Comparison of ENCODE assay signal across 8 cellular contexts in genomic region chr14:22386924-22387775, GRCh38.
DNase-seq lines count a peak whose midpoint lies in the region; ATAC-seq and TF ChIP-seq lines count a peak whose summit lies in the region.

No MANE protein-coding gene starts in this region.

- TF ChIP-seq CTCF in foreskin fibroblast (IDR thresholded peaks at IDR 0.05; ENCODE audit: low read depth, low read length) (peak; percentile 66), neural progenitor cell (IDR thresholded peaks at IDR 0.05) (peak; percentile 84)

- no peak overlapping the region for H3K9ac ChIP-seq in neural progenitor cell

- ATAC-seq in activated naive CD8-positive, alpha-beta T cell treated with anti-CD3 and anti-CD28 coated beads, Interleukin-2, amount 50 U/mL, for 24 hours, result no peak
- ATAC-seq in T-cell (replicated peaks in 1 of 4), result no peak

- no peak overlapping the region for H3K4me2 ChIP-seq in neural progenitor cell

- peaks cover 8% of the 10 kb centered on the region for H3K4me1 ChIP-seq in neural progenitor cell

- intact Hi-C loops in activated CD4-positive, alpha-beta T cell treated with anti-CD3 and anti-CD28 coated beads, Interleukin-2, amount 10 ng/mL, durations not matched to agents 24 days and 14 days (cut with micrococcal nuclease), result no loop called here

- no peaks in the 10 kb centered on the region for H3F3A ChIP-seq in neural progenitor cell (ENCODE audit: low read depth)

- no peaks in the 10 kb centered on the region for H3K27me3 ChIP-seq in neural progenitor cell

- no peak overlapping the region for H3K27ac Mint-ChIP-seq in activated naive CD8-positive, alpha-beta T cell treated with anti-CD3 and anti-CD28 coated beads, Interleukin-2, amount 50 U/mL, for 24 hours
- no peak overlapping the region for H3K27ac Mint-ChIP-seq in activated naive CD8-positive, alpha-beta T cell treated with anti-CD3 and anti-CD28 coated beads for 36 hours
- H3K27ac Mint-ChIP-seq in T-cell, result no peak overlapping the region
- peak overlapping the region; percentile 80 for H3K27ac Mint-ChIP-seq in neural progenitor cell
- H3K27ac Mint-ChIP-seq in activated CD4-positive, alpha-beta T cell treated with anti-CD3 and anti-CD28 coated beads, Interleukin-2, amount 10 ng/mL, durations not matched to agents 24 days and 14 days, result no peak overlapping the region

- no peaks in the 10 kb centered on the region for H4K20me1 ChIP-seq in neural progenitor cell (ENCODE audit: low read depth)

- H3K4me3 ChIP-seq in foreskin fibroblast (ENCODE audit: low read depth in 1 of 2, low read length in 2 of 2) (no peak overlapping the region), neural progenitor cell (no peak overlapping the region)

- H3K4me3 Mint-ChIP-seq in activated naive CD8-positive, alpha-beta T cell treated with anti-CD3 and anti-CD28 coated beads, Interleukin-2, amount 50 U/mL, for 24 hours, result no peak overlapping the region
- no peak overlapping the region for H3K4me3 Mint-ChIP-seq in activated naive CD8-positive, alpha-beta T cell treated with anti-CD3 and anti-CD28 coated beads for 36 hours
- peak overlapping the region in 1 of 3 donors; percentile 39 for H3K4me3 Mint-ChIP-seq in T-cell
- H3K4me3 Mint-ChIP-seq in neural progenitor cell, result no peak overlapping the region
- no peak overlapping the region for H3K4me3 Mint-ChIP-seq in activated CD4-positive, alpha-beta T cell treated with anti-CD3 and anti-CD28 coated beads, Interleukin-2, amount 10 ng/mL, durations not matched to agents 24 days and 14 days

- POLR2A ChIA-PET in T-cell (lab: Charles Lee), result no interaction called here

- H3K9me3 Mint-ChIP-seq in activated naive CD8-positive, alpha-beta T cell treated with anti-CD3 and anti-CD28 coated beads, Interleukin-2, amount 50 U/mL, for 24 hours, result no peaks in the 10 kb centered on the region
- no peaks in the 10 kb centered on the region for H3K9me3 Mint-ChIP-seq in activated naive CD8-positive, alpha-beta T cell treated with anti-CD3 and anti-CD28 coated beads for 36 hours
- H3K9me3 Mint-ChIP-seq in T-cell (no peaks in the 10 kb centered on the region), neural progenitor cell (no peaks in the 10 kb centered on the region)
- H3K9me3 Mint-ChIP-seq in activated CD4-positive, alpha-beta T cell treated with anti-CD3 and anti-CD28 coated beads, Interleukin-2, amount 10 ng/mL, durations not matched to agents 24 days and 14 days, result no peaks in the 10 kb centered on the region

- peak overlapping the region; percentile 99 for H2AFZ ChIP-seq in neural progenitor cell (replicated peaks)

- no peaks in the 10 kb centered on the region for H3K9me3 ChIP-seq in neural progenitor cell (ENCODE audit: low read depth)

- peak; percentile 23 for DNase-seq in activated naive CD8-positive, alpha-beta T cell treated with anti-CD3 and anti-CD28 coated beads, Interleukin-2, amount 50 U/mL, for 24 hours
- DNase-seq in activated naive CD8-positive, alpha-beta T cell treated with anti-CD3 and anti-CD28 coated beads for 36 hours, result no peak
- DNase-seq in NCI-H1105 treated with DMSO at 0.1 percent for 48 hours (lab: John Stamatoyannopoulos, UW) (peak; percentile 72), T-cell (peak in 18 of 34 experiments; percentile 0 to 49 (median 17)), foreskin fibroblast (peak; percentile 43 to 84), neural progenitor cell (ENCODE audit: low spot score) (peak; percentile 91), T-helper 2 cell (no peak)
- no peak for DNase-seq in activated CD4-positive, alpha-beta T cell treated with anti-CD3 and anti-CD28 coated beads, Interleukin-2, amount 10 ng/mL, durations not matched to agents 24 days and 14 days

- no peaks in the 10 kb centered on the region for H3K36me3 ChIP-seq in neural progenitor cell

- no peaks in the 10 kb centered on the region for H3K27me3 Mint-ChIP-seq in activated naive CD8-positive, alpha-beta T cell treated with anti-CD3 and anti-CD28 coated beads, Interleukin-2, amount 50 U/mL, for 24 hours
- H3K27me3 Mint-ChIP-seq in activated naive CD8-positive, alpha-beta T cell treated with anti-CD3 and anti-CD28 coated beads for 36 hours, result no peaks in the 10 kb centered on the region
- no peaks in the 10 kb centered on the region for H3K27me3 Mint-ChIP-seq in T-cell
- H3K27me3 Mint-ChIP-seq in neural progenitor cell (ENCODE audit: insufficient read depth, low read depth), result peaks cover 2% of the 10 kb centered on the region
- no peaks in the 10 kb centered on the region for H3K27me3 Mint-ChIP-seq in activated CD4-positive, alpha-beta T cell treated with anti-CD3 and anti-CD28 coated beads, Interleukin-2, amount 10 ng/mL, durations not matched to agents 24 days and 14 days

- H3K27ac ChIP-seq in neural progenitor cell, result no peak overlapping the region

- CTCF ChIA-PET in T-cell (lab: Charles Lee), result no interaction called here

- H3K79me2 ChIP-seq in neural progenitor cell (ENCODE audit: low read depth), result no peaks in the 10 kb centered on the region

- peaks cover 37% of the 10 kb centered on the region for H3K4me1 Mint-ChIP-seq in activated naive CD8-positive, alpha-beta T cell treated with anti-CD3 and anti-CD28 coated beads, Interleukin-2, amount 50 U/mL, for 24 hours
- no peaks in the 10 kb centered on the region for H3K4me1 Mint-ChIP-seq in activated naive CD8-positive, alpha-beta T cell treated with anti-CD3 and anti-CD28 coated beads for 36 hours
- H3K4me1 Mint-ChIP-seq in T-cell (peaks cover 0 to 9% (median 0%) of the 10 kb centered on the region in 3 donors), neural progenitor cell (peaks cover 45% of the 10 kb centered on the region)
- H3K4me1 Mint-ChIP-seq in activated CD4-positive, alpha-beta T cell treated with anti-CD3 and anti-CD28 coated beads, Interleukin-2, amount 10 ng/mL, durations not matched to agents 24 days and 14 days, result no peaks in the 10 kb centered on the region

- no peaks in the 10 kb centered on the region for H3K36me3 Mint-ChIP-seq in activated naive CD8-positive, alpha-beta T cell treated with anti-CD3 and anti-CD28 coated beads, Interleukin-2, amount 50 U/mL, for 24 hours (ENCODE audit: low read depth)
- no peaks in the 10 kb centered on the region for H3K36me3 Mint-ChIP-seq in activated naive CD8-positive, alpha-beta T cell treated with anti-CD3 and anti-CD28 coated beads for 36 hours
- H3K36me3 Mint-ChIP-seq in T-cell, result no peaks in the 10 kb centered on the region
- H3K36me3 Mint-ChIP-seq in neural progenitor cell, result no peaks in the 10 kb centered on the region
- H3K36me3 Mint-ChIP-seq in activated CD4-positive, alpha-beta T cell treated with anti-CD3 and anti-CD28 coated beads, Interleukin-2, amount 10 ng/mL, durations not matched to agents 24 days and 14 days (ENCODE audit: low read depth), result no peaks in the 10 kb centered on the region

Comparison
In these comparisons a context has a peak if more than half of its experiments do, and no peak if none do; other contexts are left out.
1. DNase-seq: peak in activated naive CD8-positive, alpha-beta T cell treated with anti-CD3 and anti-CD28 coated beads, Interleukin-2, amount 50 U/mL, for 24 hours (single experiment), NCI-H1105 treated with DMSO at 0.1 percent for 48 hours (single experiment), T-cell (18 of 34), foreskin fibroblast (2 of 2) and neural progenitor cell (single experiment); none in activated naive CD8-positive, alpha-beta T cell treated with anti-CD3 and anti-CD28 coated beads for 36 hours (single experiment), T-helper 2 cell (0 of 5) and activated CD4-positive, alpha-beta T cell treated with anti-CD3 and anti-CD28 coated beads, Interleukin-2, amount 10 ng/mL, durations not matched to agents 24 days and 14 days (single experiment).